Comparison of ENCODE assay signal across 11 cellular contexts in the genomic region with DNA sequence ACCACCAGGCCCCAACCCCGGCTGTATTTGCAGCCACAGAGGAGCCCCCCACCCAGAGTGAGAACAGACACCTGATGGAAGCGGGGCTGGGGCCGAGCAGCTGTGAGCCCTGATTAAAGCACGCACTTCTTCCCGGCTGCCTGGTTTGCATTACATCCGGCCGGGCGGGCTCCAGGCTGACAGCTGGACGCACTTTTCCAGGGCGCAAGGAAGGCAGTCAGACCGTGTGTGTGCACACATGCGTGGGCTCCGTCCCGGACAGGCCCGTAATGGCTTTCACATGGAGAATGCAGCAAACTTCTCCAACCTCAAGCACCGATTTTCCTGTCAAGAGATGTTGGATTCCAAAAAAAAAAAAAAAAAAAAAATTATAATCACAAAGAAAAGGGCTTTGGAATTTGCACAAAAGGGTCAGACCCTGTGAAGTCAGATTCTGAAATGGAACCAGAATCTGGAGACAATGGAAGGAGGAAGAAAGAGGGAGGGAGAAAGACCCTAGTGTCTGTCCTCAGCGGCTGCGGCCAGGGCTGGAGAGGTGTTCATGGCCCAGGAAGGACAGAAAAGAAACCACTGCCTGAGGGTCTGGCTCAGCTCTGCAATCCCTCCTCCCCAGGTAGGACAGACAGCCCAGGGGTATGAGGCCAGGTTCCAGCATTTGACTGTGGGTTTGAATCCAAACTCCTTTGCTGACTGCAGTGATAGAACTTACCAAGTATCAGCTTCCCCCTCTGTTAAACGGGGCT.
DNase-seq lines count a peak whose midpoint lies in the region; TF ChIP-seq lines count a peak whose summit lies in the region.
"Had no signal": no experiment of that assay in that cellular context is flagged by ENCODE, and none has a peak within 500 bp of the region (broad histone marks: within the 10 kb centered on the region; RNA-seq: fewer than 3 reads in every experiment).

No MANE protein-coding gene starts in this region.

- H3K9me3 ChIP-seq in smooth muscle cell (replicated peaks; ENCODE audit: low read depth) (no peaks in the 10 kb centered on the region), MM.1S (replicated peaks; ENCODE audit: insufficient read depth, low read length) (no peaks in the 10 kb centered on the region)

- DNase-seq in COLO668 (lab: John Stamatoyannopoulos, UW; ENCODE audit: unreplicated experiment) (peak; percentile 64), fibroblast of gingiva (ENCODE audit: low read depth) (peak; percentile 62), myocyte (ENCODE audit: low read depth) (peak; percentile 75), smooth muscle cell (lab: John Stamatoyannopoulos, UW; ENCODE audit: unreplicated experiment) (no peak), MM.1S (no peak)
- DNase-seq in activated CD4-positive, alpha-beta T cell treated with anti-CD3 and anti-CD28 coated beads, Interleukin-2, amount 10 ng/mL, durations not matched to agents 7 days and 5 days = no peak
- DNase-seq in stimulated activated naive CD4-positive, alpha-beta T cell (lab: John Stamatoyannopoulos, UW) = no peak
- DNase-seq: amniotic stem cell, C1 segment of cervical spinal cord, NCI-H1417 treated with DMSO at 0.1 percent for 48 hours had no signal

- no peaks in the 10 kb centered on the region for H3K4me1 Mint-ChIP-seq in activated CD4-positive, alpha-beta T cell treated with anti-CD3 and anti-CD28 coated beads, Interleukin-2, amount 10 ng/mL, durations not matched to agents 7 days and 5 days

- POLR2A ChIA-PET in activated CD4-positive, alpha-beta T cell treated with anti-CD3 and anti-CD28 coated beads, Interleukin-2, amount 10 ng/mL, durations not matched to agents 7 days and 5 days (lab: Charles Lee) = no interaction called here

- H3K4me1 ChIP-seq in smooth muscle cell (ENCODE audit: low read depth) (peaks cover 15% of the 10 kb centered on the region), MM.1S (ENCODE audit: low read length) (no peaks in the 10 kb centered on the region)

- no peak overlapping the region for H2AFZ ChIP-seq in smooth muscle cell (ENCODE audit: low read depth)
- H2AFZ ChIP-seq in MM.1S (ENCODE audit: low read length) = no peak overlapping the region

- no peak overlapping the region for H3K4me3 ChIP-seq in smooth muscle cell
- H3K4me3 ChIP-seq in MM.1S (ENCODE audit: low read length) = no peak overlapping the region

- H3K4me3 Mint-ChIP-seq in activated CD4-positive, alpha-beta T cell treated with anti-CD3 and anti-CD28 coated beads, Interleukin-2, amount 10 ng/mL, durations not matched to agents 7 days and 5 days = no peak overlapping the region

- H3K9ac ChIP-seq in smooth muscle cell (ENCODE audit: low read depth) (no peak overlapping the region), MM.1S (ENCODE audit: low read length) (no peak overlapping the region)

- H4K20me1 ChIP-seq in smooth muscle cell (ENCODE audit: low read depth) = no peaks in the 10 kb centered on the region
- no peaks in the 10 kb centered on the region; the same call in 1 of the 2 replicates for H4K20me1 ChIP-seq in MM.1S (ENCODE audit: insufficient read depth, low read length)

- no peaks in the 10 kb centered on the region for H3K27me3 ChIP-seq in smooth muscle cell (ENCODE audit: low read depth)
- H3K27me3 ChIP-seq in MM.1S (replicated peaks; ENCODE audit: insufficient read depth, low read length) = peaks cover 68% of the 10 kb centered on the region

- H3K36me3 ChIP-seq in smooth muscle cell (ENCODE audit: low read depth) = no peaks in the 10 kb centered on the region
- no peaks in the 10 kb centered on the region for H3K36me3 ChIP-seq in MM.1S (replicated peaks; ENCODE audit: insufficient read depth, low read length)

- TF ChIP-seq CTCF in smooth muscle cell (IDR thresholded peaks at IDR 0.05; ENCODE audit: borderline replicate concordance, insufficient read depth, poor library complexity, severe bottlenecking) (no peak), MM.1S (IDR thresholded peaks at IDR 0.05; ENCODE audit: low read length) (no peak)

- 51% methylated on average over 19 of the region's 19 CpGs for WGBS in smooth muscle cell (ENCODE audit: low lambda C conversion rate)

- H3K27ac ChIP-seq in smooth muscle cell (ENCODE audit: low read depth) (no peak overlapping the region), MM.1S (ENCODE audit: low read length) (no peak overlapping the region)

- CTCF ChIA-PET in activated CD4-positive, alpha-beta T cell treated with anti-CD3 and anti-CD28 coated beads, Interleukin-2, amount 10 ng/mL, durations not matched to agents 7 days and 5 days (lab: Charles Lee) = interaction anchor here (0.9 kb wide), 1 partner anchor 24 kb away, joined by 4 read pairs; no protein-coding TSS in a partner anchor

- no peaks in the 10 kb centered on the region for H3K9me3 Mint-ChIP-seq in activated CD4-positive, alpha-beta T cell treated with anti-CD3 and anti-CD28 coated beads, Interleukin-2, amount 10 ng/mL, durations not matched to agents 7 days and 5 days

- no peaks in the 10 kb centered on the region for H3K36me3 Mint-ChIP-seq in activated CD4-positive, alpha-beta T cell treated with anti-CD3 and anti-CD28 coated beads, Interleukin-2, amount 10 ng/mL, durations not matched to agents 7 days and 5 days (ENCODE audit: low read depth)

- no peak overlapping the region for H3K27ac Mint-ChIP-seq in activated CD4-positive, alpha-beta T cell treated with anti-CD3 and anti-CD28 coated beads, Interleukin-2, amount 10 ng/mL, durations not matched to agents 7 days and 5 days

- H3K79me2 ChIP-seq in smooth muscle cell (ENCODE audit: low read depth) (no peaks in the 10 kb centered on the region), MM.1S (ENCODE audit: low read length) (no peaks in the 10 kb centered on the region)

- H3K27me3 Mint-ChIP-seq in activated CD4-positive, alpha-beta T cell treated with anti-CD3 and anti-CD28 coated beads, Interleukin-2, amount 10 ng/mL, durations not matched to agents 7 days and 5 days = peaks cover 1% of the 10 kb centered on the region

- H3K4me2 ChIP-seq in smooth muscle cell (no peak overlapping the region), MM.1S (ENCODE audit: low read depth, low read length) (no peak overlapping the region)

- H3K9me2 ChIP-seq in MM.1S (replicated peaks; ENCODE audit: insufficient read depth, low read length) = no peaks in the 10 kb centered on the region

- H3F3A ChIP-seq in smooth muscle cell (ENCODE audit: low read depth) = no peaks in the 10 kb centered on the region
- no peaks in the 10 kb centered on the region for H3F3A ChIP-seq in MM.1S (ENCODE audit: insufficient read depth, low read length)

TF ChIP-seq in PFSK-1, 5 proteins besides CTCF, POLR2A, EP300 and RAD21:
- TF ChIP-seq SIN3A (IDR thresholded peaks at IDR 0.05; ENCODE audit: borderline replicate concordance, insufficient read depth, low read length) (peak; percentile 27; the same call in 1 of the 2 replicates), TAF1 (IDR thresholded peaks at IDR 0.05; ENCODE audit: borderline replicate concordance, insufficient read depth, low read length) (no peak), FOXP2 (optimal IDR thresholded peaks at IDR 0.05; ENCODE audit: borderline replicate concordance, extremely low read depth, extremely low read length, insufficient read depth) (peak; percentile 92), POLR2AphosphoS5 (IDR thresholded peaks at IDR 0.05; ENCODE audit: low read depth, low read length) (no peak)
- TF ChIP-seq, protein P1, sequence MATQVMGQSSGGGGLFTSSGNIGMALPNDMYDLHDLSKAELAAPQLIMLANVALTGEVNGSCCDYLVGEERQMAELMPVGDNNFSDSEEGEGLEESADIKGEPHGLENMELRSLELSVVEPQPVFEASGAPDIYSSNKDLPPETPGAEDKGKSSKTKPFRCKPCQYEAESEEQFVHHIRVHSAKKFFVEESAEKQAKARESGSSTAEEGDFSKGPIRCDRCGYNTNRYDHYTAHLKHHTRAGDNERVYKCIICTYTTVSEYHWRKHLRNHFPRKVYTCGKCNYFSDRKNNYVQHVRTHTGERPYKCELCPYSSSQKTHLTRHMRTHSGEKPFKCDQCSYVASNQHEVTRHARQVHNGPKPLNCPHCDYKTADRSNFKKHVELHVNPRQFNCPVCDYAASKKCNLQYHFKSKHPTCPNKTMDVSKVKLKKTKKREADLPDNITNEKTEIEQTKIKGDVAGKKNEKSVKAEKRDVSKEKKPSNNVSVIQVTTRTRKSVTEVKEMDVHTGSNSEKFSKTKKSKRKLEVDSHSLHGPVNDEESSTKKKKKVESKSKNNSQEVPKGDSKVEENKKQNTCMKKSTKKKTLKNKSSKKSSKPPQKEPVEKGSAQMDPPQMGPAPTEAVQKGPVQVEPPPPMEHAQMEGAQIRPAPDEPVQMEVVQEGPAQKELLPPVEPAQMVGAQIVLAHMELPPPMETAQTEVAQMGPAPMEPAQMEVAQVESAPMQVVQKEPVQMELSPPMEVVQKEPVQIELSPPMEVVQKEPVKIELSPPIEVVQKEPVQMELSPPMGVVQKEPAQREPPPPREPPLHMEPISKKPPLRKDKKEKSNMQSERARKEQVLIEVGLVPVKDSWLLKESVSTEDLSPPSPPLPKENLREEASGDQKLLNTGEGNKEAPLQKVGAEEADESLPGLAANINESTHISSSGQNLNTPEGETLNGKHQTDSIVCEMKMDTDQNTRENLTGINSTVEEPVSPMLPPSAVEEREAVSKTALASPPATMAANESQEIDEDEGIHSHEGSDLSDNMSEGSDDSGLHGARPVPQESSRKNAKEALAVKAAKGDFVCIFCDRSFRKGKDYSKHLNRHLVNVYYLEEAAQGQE (IDR thresholded peaks at IDR 0.05; ENCODE audit: insufficient read depth in 1 of 2, low read depth in 2 of 2, low read length in 2 of 2) = peak in 1 of 2 experiments; percentile 34; a peak in 1 of 4 replicates

Comparison
In these comparisons a context has a peak if more than half of its experiments do, and no peak if none do; other contexts are left out.
1. DNase-seq: peak in COLO668 (single experiment), fibroblast of gingiva (single experiment) and myocyte (single experiment); none in smooth muscle cell (single experiment), activated CD4-positive, alpha-beta T cell treated with anti-CD3 and anti-CD28 coated beads, Interleukin-2, amount 10 ng/mL, durations not matched to agents 7 days and 5 days (single experiment), stimulated activated naive CD4-positive, alpha-beta T cell (0 of 6) and MM.1S (single experiment).